Comparison of ENCODE assay signal across 21 cellular contexts in the genomic region with DNA sequence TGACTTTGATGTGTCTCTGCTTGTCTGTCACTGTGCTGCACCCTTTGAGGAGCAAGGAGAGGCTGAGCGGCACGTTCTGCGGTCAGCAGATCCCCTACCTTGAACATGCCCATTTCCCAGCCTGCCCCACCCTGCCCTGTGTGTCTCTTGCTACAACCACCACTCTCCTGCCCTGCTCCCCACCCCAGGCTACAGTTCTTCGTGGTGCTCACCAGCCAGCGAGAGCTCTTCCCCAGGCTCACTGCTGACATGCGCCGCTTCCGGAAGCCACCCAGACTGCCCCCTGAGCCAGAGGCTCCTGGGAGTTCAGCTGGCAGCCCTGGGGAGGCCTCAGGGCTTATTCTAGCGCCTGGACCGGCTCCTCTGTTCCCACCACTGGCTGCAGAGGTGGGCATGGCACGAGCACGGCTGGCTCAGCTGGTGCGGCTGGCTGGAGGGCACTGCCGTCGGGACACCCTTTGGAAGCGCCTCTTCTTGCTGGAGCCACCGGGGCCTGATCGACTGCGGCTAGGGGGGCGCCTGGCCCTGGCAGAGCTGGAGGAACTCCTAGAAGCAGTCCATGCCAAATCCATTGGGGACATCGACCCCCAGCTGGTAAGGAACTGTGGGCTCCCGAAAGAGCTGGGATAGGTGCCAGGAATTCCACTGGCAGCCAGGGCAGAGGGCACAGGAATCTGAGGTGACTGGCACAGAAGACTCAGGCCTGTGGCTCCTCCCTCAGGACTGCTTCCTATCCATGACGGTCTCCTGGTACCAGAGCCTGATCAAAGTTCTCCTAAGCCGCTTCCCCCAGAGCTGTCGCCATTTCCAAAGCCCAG. TPM values are rescaled to one million over a fixed set of nuclear protein-coding genes. Genes with fewer than 3 reads are reported as not detected.
DNase-seq lines count a peak whose midpoint lies in the region; ATAC-seq and TF ChIP-seq lines count a peak whose summit lies in the region.
"Had no signal": no experiment of that assay in that cellular context is flagged by ENCODE, and none has a peak within 500 bp of the region (broad histone marks: within the 10 kb centered on the region; RNA-seq: fewer than 3 reads in every experiment).

No MANE protein-coding gene starts in this region.

- H3K4me1 Mint-ChIP-seq in CD8-positive, alpha-beta T cell (ENCODE audit: low read depth): peaks cover 8% of the 10 kb centered on the region

- peak; percentile 29 for DNase-seq in activated CD8-positive, alpha-beta memory T cell treated with anti-CD3 and anti-CD28 coated beads, Interleukin-2, amount 50 U/mL, for 48 hours
- no peak for DNase-seq in activated CD8-positive, alpha-beta memory T cell treated with anti-CD3 and anti-CD28 coated beads, Interleukin-2, amount 50 U/mL, for 4 hours
- DNase-seq in glomerular visceral epithelial cell (ENCODE audit: extremely low spot score): peak; percentile 49
- DNase-seq in testis: peak; percentile 12
- no peak for DNase-seq in GM13976 (ENCODE audit: low spot score)
- DNase-seq in T-helper 2 cell: no peak
- no peak for DNase-seq in CD8-positive, alpha-beta T cell
- DNase-seq: activated CD4-positive, alpha-beta T cell treated with anti-CD3 and anti-CD28 coated beads, Interleukin-2, amount 50 U/mL, for 4 hours; activated naive CD8-positive, alpha-beta T cell treated with anti-CD3 and anti-CD28 coated beads, Interleukin-2, amount 10 ng/mL, durations not matched to agents 7 days and 5 days; foreskin fibroblast; kidney glomerular epithelial cell; NCI-H526 treated with DMSO at 0.1 percent for 48 hours; SJCRH30; stimulated activated naive B cell treated with anti-CD40 and anti-IgM and Interleukin-4, amounts not matched to agents 10 μg/mL and 1 μg/mL and 100 μg/mL, for 72 hours had no signal

- POLR2A ChIA-PET in CD8-positive, alpha-beta T cell (lab: Charles Lee): interaction anchor here (1.0 kb wide), 1 partner anchor 13 kb away, joined by 4 read pairs; no protein-coding TSS in a partner anchor

- H3K27me3 ChIP-seq in liver (ENCODE audit: control insufficient read depth in 4 of 4, insufficient read depth in 4 of 4, low read length in 3 of 4) (no peaks in the 10 kb centered on the region), testis (no peaks in the 10 kb centered on the region)
- no peaks in the 10 kb centered on the region for H3K27me3 ChIP-seq in CD8-positive, alpha-beta T cell (ENCODE audit: insufficient read depth, low read length)
- H3K27me3 ChIP-seq: neutrophil, SJCRH30, tibial nerve had no signal

- H3K9me3 ChIP-seq in liver (ENCODE audit: control insufficient read depth in 4 of 4, low read length in 3 of 4) (no peaks in the 10 kb centered on the region), testis (no peaks in the 10 kb centered on the region)
- no peaks in the 10 kb centered on the region for H3K9me3 ChIP-seq in CD8-positive, alpha-beta T cell (ENCODE audit: low read length)
- H3K9me3 ChIP-seq: neutrophil, SJCRH30, tibial nerve had no signal

- TF ChIP-seq CTCF in liver (IDR thresholded peaks at IDR 0.05; ENCODE audit: low read depth, low read length, missing input control) (no peak), testis (IDR thresholded peaks at IDR 0.05) (no peak), GM13976 (IDR thresholded peaks at IDR 0.05; ENCODE audit: borderline replicate concordance, control extremely low read depth, extremely low read depth, insufficient read depth, missing control alignments) (no peak)
- TF ChIP-seq CTCF in CD8-positive, alpha-beta T cell (IDR thresholded peaks at IDR 0.05): no peak

- no peak for ATAC-seq in CD8-positive, alpha-beta T cell
- ATAC-seq: GM23338; stimulated activated naive B cell treated with anti-CD40 and anti-IgM and Interleukin-4, amounts not matched to agents 10 μg/mL and 1 μg/mL and 100 μg/mL, for 72 hours had no signal

- in situ Hi-C loops in GM13976 (cut with MboI; ENCODE audit: low sequenced_read_pairs, unreplicated experiment): no loop called here

- H3K27me3 Mint-ChIP-seq in CD8-positive, alpha-beta T cell (ENCODE audit: low read depth): no peaks in the 10 kb centered on the region
- H3K27me3 Mint-ChIP-seq: activated naive CD8-positive, alpha-beta T cell treated with anti-CD3 and anti-CD28 coated beads, Interleukin-2, amount 10 ng/mL, durations not matched to agents 7 days and 5 days; stimulated activated naive B cell treated with anti-CD40 and anti-IgM and Interleukin-4, amounts not matched to agents 10 μg/mL and 1 μg/mL and 100 μg/mL, for 72 hours had no signal

- H3K4me3 Mint-ChIP-seq in CD8-positive, alpha-beta T cell: no peak overlapping the region
- H3K4me3 Mint-ChIP-seq: activated naive CD8-positive, alpha-beta T cell treated with anti-CD3 and anti-CD28 coated beads, Interleukin-2, amount 10 ng/mL, durations not matched to agents 7 days and 5 days; GM23338; stimulated activated naive B cell treated with anti-CD40 and anti-IgM and Interleukin-4, amounts not matched to agents 10 μg/mL and 1 μg/mL and 100 μg/mL, for 72 hours had no signal

- H3K36me3 Mint-ChIP-seq in CD8-positive, alpha-beta T cell: peaks cover 84% of the 10 kb centered on the region

- H3K27ac ChIP-seq in liver (ENCODE audit: low read depth in 1 of 2, low read length in 2 of 2): peak overlapping the region; percentile 75 to 83
- H3K27ac ChIP-seq in testis: no peak overlapping the region
- H3K27ac ChIP-seq in CD8-positive, alpha-beta T cell (ENCODE audit: low read depth, low read length): no peak overlapping the region
- H3K27ac ChIP-seq: 22Rv1, epithelial cell of prostate, neutrophil, SJCRH30, tibial nerve, VCaP had no signal

- CTCF ChIA-PET in CD8-positive, alpha-beta T cell (lab: Charles Lee): no interaction called here

- TF ChIP-seq RAD21 in liver (IDR thresholded peaks at IDR 0.05): no peak

- H3K36me3 ChIP-seq in liver (ENCODE audit: control insufficient read depth in 4 of 4, insufficient read depth in 3 of 4, low read depth in 1 of 4, low read length in 3 of 4) (peaks cover 17 to 53% (median 34%) of the 10 kb centered on the region in 4 donors), testis (ENCODE audit: low read depth, missing control alignments) (no peaks in the 10 kb centered on the region)
- H3K36me3 ChIP-seq in CD8-positive, alpha-beta T cell (ENCODE audit: insufficient read depth, low read length): peaks cover 47% of the 10 kb centered on the region

- H3K4me1 ChIP-seq in liver (ENCODE audit: control insufficient read depth in 4 of 4, insufficient read depth in 4 of 4, low read length in 3 of 4) (peaks cover 9 to 49% (median 33%) of the 10 kb centered on the region in 4 donors), testis (peaks cover 4% of the 10 kb centered on the region)
- H3K4me1 ChIP-seq in CD8-positive, alpha-beta T cell (ENCODE audit: insufficient read depth, low read length): no peaks in the 10 kb centered on the region
- H3K4me1 ChIP-seq: SJCRH30 had no signal

- H3K4me3 ChIP-seq in liver (ENCODE audit: low read depth in 1 of 3, low read length in 3 of 3) (peak overlapping the region in 1 of 3 donors; percentile 8), testis (no peak overlapping the region)
- H3K4me3 ChIP-seq in CD8-positive, alpha-beta T cell (ENCODE audit: low read depth, low read length): no peak overlapping the region
- H3K4me3 ChIP-seq: GM23338, SJCRH30, tibial nerve had no signal

- 55% methylated on average over 25 of the region's 25 CpGs for WGBS in liver
- WGBS in testis, 2 donors: 86 to 87% methylated on average over 6 to 24 of the region's 25 CpGs

- H3K9me3 Mint-ChIP-seq in CD8-positive, alpha-beta T cell: no peaks in the 10 kb centered on the region
- H3K9me3 Mint-ChIP-seq: activated naive CD8-positive, alpha-beta T cell treated with anti-CD3 and anti-CD28 coated beads, Interleukin-2, amount 10 ng/mL, durations not matched to agents 7 days and 5 days; GM23338; stimulated activated naive B cell treated with anti-CD40 and anti-IgM and Interleukin-4, amounts not matched to agents 10 μg/mL and 1 μg/mL and 100 μg/mL, for 72 hours had no signal

- no peak overlapping the region for H3K9ac ChIP-seq in liver (ENCODE audit: low read depth in 1 of 2, low read length in 2 of 2)

- no peak overlapping the region for H3K27ac Mint-ChIP-seq in CD8-positive, alpha-beta T cell
- H3K27ac Mint-ChIP-seq: GM23338 had no signal

- intact Hi-C loops in testis (cut with DNase I; ENCODE audit: low total_unique reads): no loop called here
- intact Hi-C loops in CD8-positive, alpha-beta T cell (cut with DNase I, micrococcal nuclease): no loop called here

- TF ChIP-seq POLR2A in testis (IDR thresholded peaks at IDR 0.05): no peak

TF ChIP-seq in liver, 16 proteins besides CTCF, POLR2A, EP300 and RAD21 (continues in another document):
- TF ChIP-seq YY1 (IDR thresholded peaks at IDR 0.05): peak; percentile 95
- TF ChIP-seq, protein P1, sequence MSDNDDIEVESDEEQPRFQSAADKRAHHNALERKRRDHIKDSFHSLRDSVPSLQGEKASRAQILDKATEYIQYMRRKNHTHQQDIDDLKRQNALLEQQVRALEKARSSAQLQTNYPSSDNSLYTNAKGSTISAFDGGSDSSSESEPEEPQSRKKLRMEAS (IDR thresholded peaks at IDR 0.05): no peak
- peak in 1 of 2 donors; percentile 43 for TF ChIP-seq JUND (IDR thresholded peaks at IDR 0.05)
- peak; percentile 83 for TF ChIP-seq RXRA (IDR thresholded peaks at IDR 0.05)
- TF ChIP-seq HNF4G (IDR thresholded peaks at IDR 0.05): peak; percentile 55

RNA-seq across cellular contexts. Expression of gene HYI, which starts 5.6 kb away (rescaled TPM):
- 10 to 100 TPM; 26.9 to 27.0 TPM for total RNA-seq in liver
- 10 to 100 TPM; 32.7 to 34.9 TPM for polyA plus RNA-seq in liver
- total RNA-seq in testis: 10 to 100 TPM; 21.2 to 35.5 TPM
- polyA plus RNA-seq in testis (ENCODE audit: insufficient read depth, low read depth, low replicate concordance): 20.1 TPM
- total RNA-seq in CD8-positive, alpha-beta T cell: 10 to 100 TPM in 1 of 2 experiments, 1 to 10 TPM in 1; 9.4 to 10.3 TPM
- total RNA-seq: SJCRH30 had no signal

RNA-seq across cellular contexts. Expression of gene SZT2, which starts 58.4 kb away (rescaled TPM):
- 10 to 100 TPM; 18.4 to 31.0 TPM for total RNA-seq in liver
- polyA plus RNA-seq in liver: 1 to 10 TPM; 4.8 to 5.4 TPM
- total RNA-seq in testis: 100 to 1,000 TPM in 1 of 2 donors, 10 to 100 TPM in 1; 90.1 to 115 TPM
- 40.0 TPM for polyA plus RNA-seq in testis (ENCODE audit: insufficient read depth, low read depth, low replicate concordance)
- total RNA-seq in CD8-positive, alpha-beta T cell: 10 to 100 TPM; 57.0 to 64.4 TPM

RNA-seq across cellular contexts. Expression of gene MED8, which starts 58.5 kb away (rescaled TPM):
- total RNA-seq in liver (10 to 100 TPM; 26.2 to 37.6 TPM), testis (10 to 100 TPM; 43.2 to 49.4 TPM)
- polyA plus RNA-seq in liver (10 to 100 TPM; 26.6 to 31.6 TPM), testis (ENCODE audit: insufficient read depth, low read depth, low replicate concordance) (46.5 TPM)
- total RNA-seq in CD8-positive, alpha-beta T cell: 10 to 100 TPM; 18.8 to 20.2 TPM

Comparison
In these comparisons a context has a peak if more than half of its experiments do, and no peak if none do; other contexts are left out.
1. DNase-seq: peak in activated CD8-positive, alpha-beta memory T cell treated with anti-CD3 and anti-CD28 coated beads, Interleukin-2, amount 50 U/mL, for 48 hours (single experiment), glomerular visceral epithelial cell (single experiment) and testis (single experiment); none in activated CD8-positive, alpha-beta memory T cell treated with anti-CD3 and anti-CD28 coated beads, Interleukin-2, amount 50 U/mL, for 4 hours (single experiment), GM13976 (single experiment), T-helper 2 cell (0 of 5) and CD8-positive, alpha-beta T cell (0 of 7).
2. H3K27ac ChIP-seq: peak in liver (2 of 2); none in testis (0 of 2) and CD8-positive, alpha-beta T cell (single experiment).